In the genomic region with DNA sequence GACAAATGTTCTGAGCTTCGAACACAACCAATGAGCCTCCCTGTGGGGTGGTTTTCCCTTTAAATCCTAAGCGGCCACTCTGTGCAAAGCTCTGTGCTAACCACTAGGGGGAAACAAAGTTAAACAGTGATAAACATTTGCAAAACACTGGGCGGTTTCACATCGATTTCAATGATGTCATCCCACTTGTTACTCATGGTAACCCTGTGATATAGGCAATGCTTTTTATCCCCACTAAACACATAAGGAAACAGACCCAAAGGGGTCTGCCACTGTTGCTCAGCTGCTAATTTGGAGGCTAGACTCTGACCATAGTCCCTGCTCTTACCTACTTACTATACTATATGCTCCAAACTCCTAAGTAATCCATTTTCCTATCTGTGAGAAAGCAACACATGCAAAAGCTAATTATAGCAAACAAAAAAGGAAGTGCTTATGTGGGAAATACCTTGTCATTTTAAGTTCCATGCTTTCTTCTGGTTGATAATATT, we compare ENCODE assay signal across 8 cellular contexts. TPM values are rescaled to one million over a fixed set of nuclear protein-coding genes. Genes with fewer than 3 reads are reported as not detected.
A peak's percentile ranks its signal among the peaks of the same experiment; 100 is the strongest.
DNase-seq lines count a peak whose midpoint lies in the region; ATAC-seq and TF ChIP-seq lines count a peak whose summit lies in the region.
"Had no signal": no experiment of that assay in that cellular context is flagged by ENCODE, and none has a peak within 500 bp of the region (broad histone marks: within the 10 kb centered on the region; RNA-seq: fewer than 3 reads in every experiment).

No MANE protein-coding gene starts in this region.

- no CpG with 5 or more reads among the region's 4 CpGs for WGBS in H9 (ENCODE audit: extremely low coverage, insufficient read length, low lambda C conversion rate)
- 5 to 10% (median 7%) methylated on average over 4 of the region's 4 CpGs for WGBS in heart left ventricle, 4 donors

- no peaks in the 10 kb centered on the region for H3K36me3 ChIP-seq in KOPT-K1 (ENCODE audit: insufficient read depth, low read length)
- peaks cover 15% of the 10 kb centered on the region; the same call in 1 of the 2 replicates for H3K36me3 ChIP-seq in PC-9 (ENCODE audit: low read depth)
- H3K36me3 ChIP-seq in heart left ventricle = peaks cover 0 to 4% (median 0%) of the 10 kb centered on the region in 9 donors

- H3F3A ChIP-seq in PC-9 (ENCODE audit: insufficient read depth, low read depth) = peaks cover 20% of the 10 kb centered on the region; the same call in 1 of the 2 replicates

- H2BK20ac ChIP-seq in H9 (ENCODE audit: low read depth, low read length, poor library complexity, severe bottlenecking) = no peak overlapping the region

- H2BK15ac ChIP-seq in H9 (ENCODE audit: low read depth, low read length) = no peak overlapping the region

- intact Hi-C loops in PC-9 (cut with micrococcal nuclease; ENCODE audit: unreplicated experiment) = loop anchor here (1.0 to 10.0 kb wide), 4 partner anchors 28 to 444 kb away; no protein-coding TSS in a partner anchor
- intact Hi-C loops in heart left ventricle (cut with DNase I) = loop anchor here in 9 of 10 donors (2.0 to 10.0 kb wide), 6 partner anchors 28 to 81 kb away; no protein-coding TSS in a partner anchor

- TF ChIP-seq POLR2A in heart left ventricle (IDR thresholded peaks at IDR 0.05) = no peak

- H3K79me2 ChIP-seq in H9 (ENCODE audit: insufficient read depth, low read length) = no peaks in the 10 kb centered on the region
- H3K79me2 ChIP-seq in PC-9 (ENCODE audit: low read depth) = no peaks in the 10 kb centered on the region

- H3K4me1 ChIP-seq in H9 (ENCODE audit: insufficient read depth, low read length) = no peaks in the 10 kb centered on the region; the same call in 1 of the 2 replicates
- H3K4me1 ChIP-seq in PC-9 (replicated peaks; ENCODE audit: insufficient read depth) = peaks cover 21% of the 10 kb centered on the region
- H3K4me1 ChIP-seq in heart left ventricle = peaks cover 0 to 28% (median 14%) of the 10 kb centered on the region in 12 donors

- H4K5ac ChIP-seq in H9 (ENCODE audit: insufficient read length, low read depth, low read length) = no peak overlapping the region

- no peak overlapping the region for H2BK12ac ChIP-seq in H9 (ENCODE audit: insufficient read length, low read depth, low read length)

- H2AK5ac ChIP-seq in H9 (ENCODE audit: insufficient read length, low read length) = no peak overlapping the region

- DNase-seq in GM12865 (ENCODE audit: low read depth) = peak; percentile 81
- peak; percentile 74 for DNase-seq in H9
- DNase-seq in PC-9 = peak; percentile 47 to 76
- peak; percentile 36 for DNase-seq in activated naive CD4-positive, alpha-beta T cell treated with anti-CD3 and anti-CD28 coated beads, Interleukin-2, amount 50 U/mL, for 16 hours
- peak in 1 of 5 donors; percentile 45 for DNase-seq in heart left ventricle
- peak; percentile 58 for DNase-seq in retina

- no peak overlapping the region for H2BK120ac ChIP-seq in H9 (ENCODE audit: low read depth, low read length, poor library complexity, severe bottlenecking)

- no peak overlapping the region for H3K9ac ChIP-seq in H9 (ENCODE audit: extremely low read depth, insufficient read length, low read length)

- H3K14ac ChIP-seq in H9 (ENCODE audit: insufficient read depth, low read length) = no peak overlapping the region

- CTCF ChIA-PET in PC-9 (lab: Charles Lee) = interaction anchor here (0.6 to 1.8 kb wide), 7 partner anchors 13 to 161 kb away, joined by 3 to 28 read pairs (median 6); no protein-coding TSS in a partner anchor

- no peaks in the 10 kb centered on the region for H3K27me3 ChIP-seq in H9 (ENCODE audit: insufficient read depth, low read length)
- no peaks in the 10 kb centered on the region for H3K27me3 ChIP-seq in PC-9 (ENCODE audit: insufficient read depth, low read depth)
- peaks cover 0 to 4% (median 0%) of the 10 kb centered on the region in 9 donors for H3K27me3 ChIP-seq in heart left ventricle

- H3K4me2 ChIP-seq in H9 (ENCODE audit: insufficient read depth, insufficient read length, low read length) (no peak overlapping the region), PC-9 (no peak overlapping the region)

- peak; percentile 28 to 82 (median 69) for ATAC-seq in heart left ventricle

- H2BK5ac ChIP-seq in H9 (ENCODE audit: insufficient read length, low read length) = no peak overlapping the region

- H3K56ac ChIP-seq in H9 (ENCODE audit: insufficient read length, low read depth, low read length) = no peak overlapping the region

- POLR2A ChIA-PET in PC-9 (lab: Charles Lee; ENCODE audit: unreplicated experiment) = no interaction called here

- no peaks in the 10 kb centered on the region for H3K36me3 Mint-ChIP-seq in H9 (ENCODE audit: insufficient read depth in 1 of 3, low read depth in 3 of 3)

- H4K91ac ChIP-seq in H9 (ENCODE audit: insufficient read length, low read depth, low read length) = no peak overlapping the region

- H3K9me2 ChIP-seq in PC-9 (ENCODE audit: insufficient read depth) = no peaks in the 10 kb centered on the region

- H4K20me1 ChIP-seq in H9 (ENCODE audit: control insufficient read depth, insufficient read depth, insufficient read length) = no peaks in the 10 kb centered on the region
- no peaks in the 10 kb centered on the region for H4K20me1 ChIP-seq in PC-9 (ENCODE audit: insufficient read depth)

- no peaks in the 10 kb centered on the region for H3K79me1 ChIP-seq in H9 (ENCODE audit: insufficient read depth, low read depth, low read length, poor library complexity, severe bottlenecking)

- H2AFZ ChIP-seq in H9 (ENCODE audit: low read length) (no peak overlapping the region), PC-9 (no peak overlapping the region)

- peaks cover 7 to 9% of the 10 kb centered on the region in 2 experiments for H3K4me1 Mint-ChIP-seq in H9

- H3K4me3 ChIP-seq in GM12865 (ENCODE audit: low read depth, low read length) (no peak overlapping the region), PC-9 (no peak overlapping the region), heart left ventricle (no peak overlapping the region)
- H3K4me3 ChIP-seq: skin epidermis had no signal

- no peak overlapping the region for H3K18ac ChIP-seq in H9 (ENCODE audit: insufficient read length, low read depth, low read length)

- H3K23me2 ChIP-seq in H9 (ENCODE audit: insufficient read length, low read depth, low read length, poor library complexity, severe bottlenecking) = no peaks in the 10 kb centered on the region

- peak overlapping the region; percentile 8 to 87 (median 55); a peak in 5 of 7 replicates for H3K27ac Mint-ChIP-seq in H9

- no peak overlapping the region for H3K4ac ChIP-seq in H9 (ENCODE audit: low read depth, low read length)

- no TSS peak for BruUV-seq in PC-9 (replicated peaks; lab: Mats Ljungman, UMichigan)

- TF ChIP-seq CTCF in GM12865 (IDR thresholded peaks at IDR 0.05; ENCODE audit: insufficient read depth, low read depth, low read length, missing control alignments) (peak; percentile 67), H9 (conservative IDR thresholded peaks at IDR 0.05) (peak; percentile 80), PC-9 (conservative IDR thresholded peaks at IDR 0.05) (peak; percentile 86), heart left ventricle (IDR thresholded peaks at IDR 0.05) (peak; percentile 56 to 80 (median 72))

- H3K4me3 Mint-ChIP-seq in H9 = no peak overlapping the region

- no peak overlapping the region for H3K23ac ChIP-seq in H9 (ENCODE audit: insufficient read length, low read depth, low read length)

- H4K8ac ChIP-seq in H9 (replicated peaks; ENCODE audit: insufficient read length, low read depth, low read length) = no peak overlapping the region

- H3K9me3 Mint-ChIP-seq in H9 = no peaks in the 10 kb centered on the region

- H3T11ph ChIP-seq in H9 (ENCODE audit: low read length) = no peak overlapping the region

- no peaks in the 10 kb centered on the region for H3K9me3 ChIP-seq in H9 (ENCODE audit: control insufficient read depth, low read depth, low read length)
- H3K9me3 ChIP-seq in KOPT-K1 (ENCODE audit: insufficient read depth, low read length, poor library complexity, severe bottlenecking) = no peaks in the 10 kb centered on the region
- no peaks in the 10 kb centered on the region for H3K9me3 ChIP-seq in PC-9 (ENCODE audit: insufficient read depth, low read depth)
- H3K9me3 ChIP-seq in heart left ventricle = no peaks in the 10 kb centered on the region

- H3K27ac ChIP-seq in H9 (ENCODE audit: insufficient read length, low read depth, low read length) = no peak overlapping the region
- peak overlapping the region; percentile 43 for H3K27ac ChIP-seq in KOPT-K1 (ENCODE audit: low read depth, low read length, poor library complexity, severe bottlenecking)
- H3K27ac ChIP-seq in PC-9 = peak overlapping the region; percentile 28
- no peak overlapping the region for H3K27ac ChIP-seq in heart left ventricle

- H3K27me3 Mint-ChIP-seq in H9 (ENCODE audit: low read depth) = no peaks in the 10 kb centered on the region

RNA-seq across cellular contexts. Expression of gene PTPN3, which starts 57.3 kb away (rescaled TPM):
- total RNA-seq in H9 (2021) (2.2 and 2.6 TPM in 2 replicates), PC-9 (2021) (19.0 and 20.2 TPM in 2 replicates), heart left ventricle (10 to 100 TPM; 22.1 to 77.0 (median 52.3) TPM)
- polyA plus RNA-seq in heart left ventricle = 10 to 100 TPM in 1 of 2 donors, 1 to 10 TPM in 1; 6.9 to 14.6 TPM

Comparison
In these comparisons a context has a peak if more than half of its experiments do, and no peak if none do; other contexts are left out.
1. H3K27ac ChIP-seq: peak in KOPT-K1 (single experiment) and PC-9 (single experiment); none in H9 (single experiment) and heart left ventricle (0 of 12).
2. Peak in every context shown above with its lines, with median percentiles within 50 percentile points of each other: CTCF ChIP-seq.